In genomic region chr21:29024474-29025327, GRCh38 we compare ENCODE assay signal across 1 cellular context.
TF ChIP-seq lines count a peak whose summit lies in the region.

Gene USP16, plus strand, starts transcription at chr21:29024668. Its CDS starts 3,246 bp downstream, at chr21:29027914.

TF ChIP-seq in H1, 55 proteins besides CTCF, POLR2A, EP300 and RAD21 (continued from another document):
- TF ChIP-seq SIN3A (conservative IDR thresholded peaks at IDR 0.05 in 1 of 2, IDR thresholded peaks at IDR 0.05 in 1 of 2; ENCODE audit: low read depth in 1 of 2, low read length in 2 of 2) (peak; percentile 68 to 80; a peak in 1 of 4 replicates), CEBPB (IDR thresholded peaks at IDR 0.05; ENCODE audit: low read depth, low read length) (no peak), YY1 (IDR thresholded peaks at IDR 0.05; ENCODE audit: low read depth, low read length) (no peak), SP4 (IDR thresholded peaks at IDR 0.05; ENCODE audit: low read length) (0 out of 2 replicates have a peak, but pooled peaks have one; percentile 45), BACH1 (IDR thresholded peaks at IDR 0.05; ENCODE audit: low read length) (peak; percentile 69), CHD2 (IDR thresholded peaks at IDR 0.05; ENCODE audit: low read length) (peak; percentile 88), CREB1 (IDR thresholded peaks at IDR 0.05) (peak; percentile 97), NANOG (IDR thresholded peaks at IDR 0.05; ENCODE audit: insufficient read depth, low read depth, low read length, poor library complexity, severe bottlenecking) (no peak), SP2 (IDR thresholded peaks at IDR 0.05; ENCODE audit: low read length) (peak; percentile 82), RNF2 (IDR thresholded peaks at IDR 0.05; ENCODE audit: borderline replicate concordance, low read depth, low read length, missing control alignments, poor library complexity, severe bottlenecking) (no peak), EGR1 (IDR thresholded peaks at IDR 0.05; ENCODE audit: borderline replicate concordance, low read depth, low read length) (no peak), MAX (IDR thresholded peaks at IDR 0.05) (0 out of 2 replicates have a peak, but pooled peaks have one; percentile 15), SP1 (IDR thresholded peaks at IDR 0.05; ENCODE audit: low read depth, low read length) (peak; percentile 96), SIX5 (IDR thresholded peaks at IDR 0.05; ENCODE audit: low read depth, low read length) (no peak), CBX8 (IDR thresholded peaks at IDR 0.05; ENCODE audit: borderline replicate concordance, low read depth, low read length) (no peak), BRCA1 (IDR thresholded peaks at IDR 0.05; ENCODE audit: low read depth, low read length) (no peak), ASH2L (IDR thresholded peaks at IDR 0.05; ENCODE audit: low read length) (peak; percentile 86), PHF8 (conservative IDR thresholded peaks at IDR 0.05; ENCODE audit: low read depth, low read length) (peak; percentile 97), POLR2AphosphoS5 (IDR thresholded peaks at IDR 0.05; ENCODE audit: low read depth, low read length) (peak; percentile 93), NRF1 (IDR thresholded peaks at IDR 0.05; ENCODE audit: low read depth, low read length) (peak; percentile 30; the same call in 1 of the 2 replicates), MAFK (IDR thresholded peaks at IDR 0.05; ENCODE audit: low read depth, low read length) (no peak), TEAD4 (IDR thresholded peaks at IDR 0.05; ENCODE audit: low read depth, low read length) (no peak), KDM4A (IDR thresholded peaks at IDR 0.05; ENCODE audit: low read depth, low read length, severe bottlenecking) (peak; percentile 77)
- TF ChIP-seq, protein P1, sequence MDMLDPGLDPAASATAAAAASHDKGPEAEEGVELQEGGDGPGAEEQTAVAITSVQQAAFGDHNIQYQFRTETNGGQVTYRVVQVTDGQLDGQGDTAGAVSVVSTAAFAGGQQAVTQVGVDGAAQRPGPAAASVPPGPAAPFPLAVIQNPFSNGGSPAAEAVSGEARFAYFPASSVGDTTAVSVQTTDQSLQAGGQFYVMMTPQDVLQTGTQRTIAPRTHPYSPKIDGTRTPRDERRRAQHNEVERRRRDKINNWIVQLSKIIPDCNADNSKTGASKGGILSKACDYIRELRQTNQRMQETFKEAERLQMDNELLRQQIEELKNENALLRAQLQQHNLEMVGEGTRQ (IDR thresholded peaks at IDR 0.05; ENCODE audit: low read length) = no peak
- TF ChIP-seq, protein P2, sequence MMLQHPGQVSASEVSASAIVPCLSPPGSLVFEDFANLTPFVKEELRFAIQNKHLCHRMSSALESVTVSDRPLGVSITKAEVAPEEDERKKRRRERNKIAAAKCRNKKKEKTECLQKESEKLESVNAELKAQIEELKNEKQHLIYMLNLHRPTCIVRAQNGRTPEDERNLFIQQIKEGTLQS (IDR thresholded peaks at IDR 0.05; ENCODE audit: insufficient read depth, low read depth, low read length) = peak; percentile 77
- TF ChIP-seq, protein P3, sequence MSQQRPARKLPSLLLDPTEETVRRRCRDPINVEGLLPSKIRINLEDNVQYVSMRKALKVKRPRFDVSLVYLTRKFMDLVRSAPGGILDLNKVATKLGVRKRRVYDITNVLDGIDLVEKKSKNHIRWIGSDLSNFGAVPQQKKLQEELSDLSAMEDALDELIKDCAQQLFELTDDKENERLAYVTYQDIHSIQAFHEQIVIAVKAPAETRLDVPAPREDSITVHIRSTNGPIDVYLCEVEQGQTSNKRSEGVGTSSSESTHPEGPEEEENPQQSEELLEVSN (IDR thresholded peaks at IDR 0.05) = no peak
TF ChIP-seq in H1: peak in this region for 21.
